25 cellular contexts compared by ENCODE assay signal in the genomic region with DNA sequence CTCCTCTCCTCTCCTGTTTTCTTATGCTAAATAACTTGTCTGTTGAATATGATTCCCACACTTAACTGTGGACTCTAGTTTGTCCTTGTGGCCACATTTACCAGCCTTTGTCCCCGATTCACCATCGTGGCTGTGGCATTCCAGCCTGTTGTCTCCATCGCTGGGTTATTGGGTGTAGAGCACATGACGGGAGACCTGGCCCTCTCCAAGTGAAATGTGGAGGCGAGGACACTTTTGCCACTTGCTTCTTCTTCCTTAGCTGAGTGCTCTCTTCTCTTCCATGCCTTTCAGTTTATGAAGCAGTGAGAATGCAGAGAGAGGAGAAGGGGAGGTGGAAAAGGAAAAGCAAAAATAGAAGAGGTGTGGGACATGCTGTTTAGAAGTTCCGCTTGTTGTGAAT.
"Had no signal": no experiment of that assay in that cellular context is flagged by ENCODE, and none has a peak within 500 bp of the region (broad histone marks: within the 10 kb centered on the region; RNA-seq: fewer than 3 reads in every experiment).

No MANE protein-coding gene starts in this region.

- H3K27ac ChIP-seq: HL-60, SJSA1 had no signal

- H3K27me3 ChIP-seq: SJSA1 had no signal

- FAIRE-seq: HTR-8/SVneo, RCC 7860 had no signal

- H3K9me3 Mint-ChIP-seq: T-cell; T-helper 1 cell treated with Interleukin-12 subunit alpha and Interleukin-12 subunit beta and Interleukin-4 antibody, amounts not matched to agents 30 μg/mL and 1 μg/mL, for 36 hours had no signal

- H3K4me1 Mint-ChIP-seq: T-cell had no signal

- DNase-seq: KBM-7, MV-4-11, NCI-H1048, NCI-H1105, NCI-H1417, NCI-H1436 treated with DMSO at 0.1 percent for 48 hours, NCI-H1694, NCI-H1930, NCI-H2081, NCI-H2107, NCI-H2227 treated with DMSO at 0.1 percent for 48 hours, NCI-H524, NCI-H526 treated with DMSO at 0.1 percent for 48 hours, NCI-H748 treated with DMSO at 0.1 percent for 48 hours, Right ventricle myocardium superior, RPMI8226, SIG-M5, SK-N-SH, SW 1271, T-cell had no signal

- H3K9me3 ChIP-seq: SJSA1, SK-N-SH had no signal

- ATAC-seq: T-cell had no signal

- H3K36me3 Mint-ChIP-seq: T-cell had no signal

- H3K4me3 Mint-ChIP-seq: T-cell; T-helper 1 cell treated with Interleukin-12 subunit alpha and Interleukin-12 subunit beta and Interleukin-4 antibody, amounts not matched to agents 30 μg/mL and 1 μg/mL, for 36 hours had no signal

- H3K4me3 ChIP-seq: SJSA1 had no signal

- H3K4me2 ChIP-seq: SK-N-SH had no signal

- H3K27ac Mint-ChIP-seq: T-cell; T-helper 1 cell treated with Interleukin-12 subunit alpha and Interleukin-12 subunit beta and Interleukin-4 antibody, amounts not matched to agents 30 μg/mL and 1 μg/mL, for 36 hours had no signal

- H3K9ac ChIP-seq: SK-N-SH had no signal
